1 cellular context compared by ENCODE assay signal in genomic region chr15:56208185-56208584, GRCh38.
A peak's percentile ranks its signal among the peaks of the same experiment; 100 is the strongest.
TF ChIP-seq lines count a peak whose summit lies in the region.

No MANE protein-coding gene starts in this region.

TF ChIP-seq in IMR-90, 13 proteins besides CTCF, POLR2A, EP300 and RAD21:
- TF ChIP-seq SMC3 (IDR thresholded peaks at IDR 0.05; ENCODE audit: low read depth, low read length) (no peak), CEBPB (IDR thresholded peaks at IDR 0.05; ENCODE audit: low read depth, low read length) (0 out of 2 replicates have a peak, but pooled peaks have one; percentile 45)
